9 cellular contexts compared by ENCODE assay signal in genomic region chr4:108030332-108030731, GRCh38. TPM values are rescaled to one million over a fixed set of nuclear protein-coding genes. Genes with fewer than 3 reads are reported as not detected.
DNase-seq lines count a peak whose midpoint lies in the region; ATAC-seq, FAIRE-seq and TF ChIP-seq lines count a peak whose summit lies in the region.
"Had no signal": no experiment of that assay in that cellular context is flagged by ENCODE, and none has a peak within 500 bp of the region (broad histone marks: within the 10 kb centered on the region; RNA-seq: fewer than 3 reads in every experiment).

No MANE protein-coding gene starts in this region.

- peaks cover 69% of the 10 kb centered on the region for H3K4me1 Mint-ChIP-seq in activated CD8-positive, alpha-beta T cell treated with anti-CD3 and anti-CD28 coated beads for 36 hours (ENCODE audit: low read depth)
- H3K4me1 Mint-ChIP-seq in osteocyte (ENCODE audit: unreplicated experiment): no peaks in the 10 kb centered on the region

- H3K4me2 ChIP-seq in A549: no peak overlapping the region

- H3K9me3 Mint-ChIP-seq in activated CD8-positive, alpha-beta T cell treated with anti-CD3 and anti-CD28 coated beads for 36 hours: peaks cover 7% of the 10 kb centered on the region
- no peaks in the 10 kb centered on the region for H3K9me3 Mint-ChIP-seq in osteocyte (ENCODE audit: unreplicated experiment)

- DNase-seq in A549 (ENCODE audit: low read depth in 1 of 2, low spot score in 1 of 2) (peak; percentile 8 to 41), NCI-H345 treated with DMSO at 0.1 percent for 48 hours (lab: John Stamatoyannopoulos, UW; ENCODE audit: unreplicated experiment) (peak; percentile 5), epithelial cell of esophagus (ENCODE audit: low read depth) (peak; percentile 77), osteocyte (ENCODE audit: extremely low spot score, unreplicated experiment) (no peak), coronary artery (ENCODE audit: low spot score) (no peak)
- peak; percentile 89 for DNase-seq in activated CD8-positive, alpha-beta T cell treated with anti-CD3 and anti-CD28 coated beads for 36 hours

- H3K4me3 ChIP-seq in A549: no peak overlapping the region
- no peak overlapping the region for H3K4me3 ChIP-seq in epithelial cell of esophagus (ENCODE audit: low read length)
- H3K4me3 ChIP-seq in coronary artery: no peak overlapping the region
- H3K4me3 ChIP-seq: thoracic aorta had no signal

- TF ChIP-seq EP300 in A549 (IDR thresholded peaks at IDR 0.05): no peak

- peak overlapping the region; percentile 97 for H3K27ac Mint-ChIP-seq in activated CD8-positive, alpha-beta T cell treated with anti-CD3 and anti-CD28 coated beads for 36 hours
- peak overlapping the region; percentile 38 for H3K27ac Mint-ChIP-seq in osteocyte (ENCODE audit: unreplicated experiment)

- H3K27ac ChIP-seq in A549 (no peak overlapping the region), coronary artery (no peak overlapping the region)
- H3K27ac ChIP-seq: thoracic aorta had no signal

- POLR2A ChIA-PET in A549 (lab: Yijun Ruan, JAX): no interaction called here
- POLR2A ChIA-PET in activated CD8-positive, alpha-beta T cell treated with anti-CD3 and anti-CD28 coated beads for 36 hours (lab: Charles Lee): interaction anchor here (0.7 to 3.5 kb wide), 18 partner anchors 11 to 590 kb away, joined by 3 to 19 read pairs (median 4); partner anchors contain the start of genes LEF1 and RPL34

- FAIRE-seq in A549 (lab: Jason Lieb, UNC): no peak

- peak; percentile 71 to 83; a peak in 4 of 6 replicates for ATAC-seq in A549
- ATAC-seq in GM18502 (IDR thresholded peaks at IDR 0.05; ENCODE audit: poor library complexity, unreplicated experiment): peak; percentile 96
- ATAC-seq in HG02885 (IDR thresholded peaks at IDR 0.05; ENCODE audit: poor library complexity, unreplicated experiment): peak; percentile 95
- peak; percentile 83 for ATAC-seq in activated CD8-positive, alpha-beta T cell treated with anti-CD3 and anti-CD28 coated beads for 36 hours

- H3K4me1 ChIP-seq in A549: no peaks in the 10 kb centered on the region

- intact Hi-C loops in activated CD8-positive, alpha-beta T cell treated with anti-CD3 and anti-CD28 coated beads for 36 hours (cut with micrococcal nuclease): loop anchor here (2.0 to 5.0 kb wide), 3 partner anchors 138 to 542 kb away; partner anchors contain the start of gene LEF1

- 63% methylated on average over 2 of the region's 2 CpGs for WGBS in A549 (ENCODE audit: missing lambda C conversion rate)

- no peaks in the 10 kb centered on the region for H3K9me3 ChIP-seq in A549
- H3K9me3 ChIP-seq: thoracic aorta had no signal

- TF ChIP-seq CTCF in A549 (IDR thresholded peaks at IDR 0.05) (no peak; the same call in 2 of the 3 replicates), epithelial cell of esophagus (IDR thresholded peaks at IDR 0.05; ENCODE audit: insufficient read depth, low read depth, low read length, missing control alignments) (peak; percentile 63), osteocyte (IDR thresholded peaks at IDR 0.05) (peak; percentile 60), coronary artery (IDR thresholded peaks at IDR 0.05) (no peak)
- TF ChIP-seq CTCF in activated CD8-positive, alpha-beta T cell treated with anti-CD3 and anti-CD28 coated beads for 36 hours (IDR thresholded peaks at IDR 0.05): peak; percentile 72

- H3K36me3 Mint-ChIP-seq in activated CD8-positive, alpha-beta T cell treated with anti-CD3 and anti-CD28 coated beads for 36 hours (ENCODE audit: low read depth): peaks cover 60% of the 10 kb centered on the region
- H3K36me3 Mint-ChIP-seq in osteocyte (ENCODE audit: unreplicated experiment): peaks cover 23% of the 10 kb centered on the region

- TF ChIP-seq POLR2A in A549 (IDR thresholded peaks at IDR 0.05; ENCODE audit: low read length): no peak

- CTCF ChIA-PET in A549 (lab: Yijun Ruan, JAX): interaction anchor here (0.6 to 1.4 kb wide), 4 partner anchors 9 to 543 kb away, joined by 3 to 4 read pairs (median 4); no protein-coding TSS in a partner anchor
- CTCF ChIA-PET in activated CD8-positive, alpha-beta T cell treated with anti-CD3 and anti-CD28 coated beads for 36 hours (lab: Charles Lee): interaction anchor here (0.6 to 5.1 kb wide), 47 partner anchors 11 to 547 kb away, joined by 3 to 55 read pairs (median 5); partner anchors contain the start of gene LEF1

- no peaks in the 10 kb centered on the region for H3K27me3 Mint-ChIP-seq in activated CD8-positive, alpha-beta T cell treated with anti-CD3 and anti-CD28 coated beads for 36 hours
- no peaks in the 10 kb centered on the region for H3K27me3 Mint-ChIP-seq in osteocyte (ENCODE audit: unreplicated experiment)

- peak; percentile 38 to 47; a peak in 4 of 5 replicates for TF ChIP-seq RAD21 in A549 (conservative IDR thresholded peaks at IDR 0.05 in 1 of 2, IDR thresholded peaks at IDR 0.05 in 1 of 2)

- H3K4me3 Mint-ChIP-seq in activated CD8-positive, alpha-beta T cell treated with anti-CD3 and anti-CD28 coated beads for 36 hours: peak overlapping the region; percentile 45
- H3K4me3 Mint-ChIP-seq in osteocyte (ENCODE audit: unreplicated experiment): no peak overlapping the region

TF ChIP-seq in A549, 52 proteins besides CTCF, POLR2A, EP300 and RAD21:
- TF ChIP-seq SMC3 (IDR thresholded peaks at IDR 0.05): peak; percentile 40; the same call in 1 of the 3 replicates
- TF ChIP-seq GATA3 (IDR thresholded peaks at IDR 0.05; ENCODE audit: borderline replicate concordance): no peak

RNA-seq across cellular contexts. Expression of gene HADH, which starts 40.6 kb away (rescaled TPM):
- 23.7 and 25.9 TPM in 2 replicates for polyA plus RNA-seq in A549 (2011; rRNA removed)
- polyA plus RNA-seq in A549 (2012; cell fraction: cytosol; rRNA removed): 19.1 and 23.2 TPM in 2 replicates
- 17.6 and 25.2 TPM in 2 replicates for polyA plus RNA-seq in A549 (2012; cell fraction: nucleus; rRNA removed)
- polyA plus RNA-seq in A549 (2017; fragmentation: RNase III; extraction: RNeasy Plus Mini Kit Qiagen cat#74134 plus additional on column Dnase treatment): 22.7 to 23.8 TPM (median 23.3 TPM) in 3 replicates
- 14.3 and 14.5 TPM in 2 replicates for polyA minus RNA-seq in A549 (2011; rRNA and poly(A)+ RNA removed)
- total RNA-seq in activated CD8-positive, alpha-beta T cell treated with anti-CD3 and anti-CD28 coated beads for 36 hours: 10 to 100 TPM; 50.3 to 50.7 TPM
- total RNA-seq in osteocyte: 29.8 and 31.6 TPM in 2 replicates

Comparison
In these comparisons a context has a peak if more than half of its experiments do, and no peak if none do; other contexts are left out.
1. DNase-seq: peak in A549 (2 of 2), NCI-H345 treated with DMSO at 0.1 percent for 48 hours (single experiment), activated CD8-positive, alpha-beta T cell treated with anti-CD3 and anti-CD28 coated beads for 36 hours (single experiment) and epithelial cell of esophagus (single experiment); none in osteocyte (single experiment) and coronary artery (single experiment).
2. CTCF ChIP-seq: peak in activated CD8-positive, alpha-beta T cell treated with anti-CD3 and anti-CD28 coated beads for 36 hours (single experiment), epithelial cell of esophagus (single experiment) and osteocyte (single experiment); none in A549 (single experiment) and coronary artery (single experiment).
3. Peak in every context shown above with its lines, with median percentiles within 50 percentile points of each other: ATAC-seq.